23 cellular contexts compared by ENCODE assay signal in genomic region chr11:16180868-16181267, GRCh38.
"Had no signal": no experiment of that assay in that cellular context is flagged by ENCODE, and none has a peak within 500 bp of the region (broad histone marks: within the 10 kb centered on the region; RNA-seq: fewer than 3 reads in every experiment).

No MANE protein-coding gene starts in this region.

- DNase-seq: colonic mucosa; effector CD8-positive, alpha-beta T cell; foreskin keratinocyte; heart left ventricle; hippocampal formation; left ventricle myocardium superior; lower lobe of right lung; natural killer cell; pancreas; retina; right lobe of liver; small intestine; stimulated activated CD4-positive, alpha-beta T cell treated with anti-CD3 and anti-CD28 coated beads, Interleukin-15, amount 100 ng/mL, for 24 hours; stimulated activated CD4-positive, alpha-beta T cell treated with anti-CD3 and anti-CD28 coated beads, Interleukin-2, amount 100 ng/mL, for 48 hours; stimulated activated naive B cell treated with anti-CD40 and anti-IgM and Interleukin-4, amounts not matched to agents 10 μg/mL and 1 μg/mL and 100 μg/mL, for 72 hours; upper lobe of left lung had no signal

- H3K36me3 ChIP-seq: colonic mucosa, esophagus muscularis mucosa, gastroesophageal sphincter, lower lobe of right lung, neutrophil, pancreas, right lobe of liver, thoracic aorta, tibial nerve, upper lobe of left lung had no signal

- H3K27ac Mint-ChIP-seq: dendritic cell treated with granulocyte-macrophage colony-stimulating factor and Interleukin-4, amounts not matched to agents 40 ng/mL and 50 ng/mL, for 4 days; natural killer cell; stimulated activated naive B cell treated with anti-CD40 and anti-IgM and Interleukin-4, amounts not matched to agents 10 μg/mL and 1 μg/mL and 100 μg/mL, for 72 hours; stimulated activated naive CD8-positive, alpha-beta T cell treated with anti-CD3 and anti-CD28 coated beads, Interleukin-15, Interleukin-2, amounts not matched to agents 100 ng/mL and 50 ng/mL, for 24 hours had no signal

- H3K4me1 ChIP-seq: colonic mucosa, esophagus muscularis mucosa, gastroesophageal sphincter, lower lobe of right lung, pancreas, tibial nerve, upper lobe of left lung had no signal

- ATAC-seq: foreskin keratinocyte; gastroesophageal sphincter; heart left ventricle; left ventricle myocardium superior; lower lobe of right lung; natural killer cell; pancreas; right lobe of liver; stimulated activated naive B cell treated with anti-CD40 and anti-IgM and Interleukin-4, amounts not matched to agents 10 μg/mL and 1 μg/mL and 100 μg/mL, for 72 hours had no signal

- H3K27ac ChIP-seq: colonic mucosa, esophagus muscularis mucosa, foreskin keratinocyte, gastroesophageal sphincter, heart left ventricle, lower lobe of right lung, neutrophil, pancreas, right lobe of liver, thoracic aorta, tibial nerve, upper lobe of left lung had no signal

- H3K9me3 ChIP-seq: colonic mucosa, esophagus muscularis mucosa, gastroesophageal sphincter, heart left ventricle, lower lobe of right lung, neutrophil, pancreas, right lobe of liver, thoracic aorta, tibial nerve, upper lobe of left lung had no signal

- H3K36me3 Mint-ChIP-seq: natural killer cell; stimulated activated naive B cell treated with anti-CD40 and anti-IgM and Interleukin-4, amounts not matched to agents 10 μg/mL and 1 μg/mL and 100 μg/mL, for 72 hours had no signal

- H3K4me3 Mint-ChIP-seq: dendritic cell treated with granulocyte-macrophage colony-stimulating factor and Interleukin-4, amounts not matched to agents 40 ng/mL and 50 ng/mL, for 4 days; natural killer cell; stimulated activated naive B cell treated with anti-CD40 and anti-IgM and Interleukin-4, amounts not matched to agents 10 μg/mL and 1 μg/mL and 100 μg/mL, for 72 hours; stimulated activated naive CD8-positive, alpha-beta T cell treated with anti-CD3 and anti-CD28 coated beads, Interleukin-15, Interleukin-2, amounts not matched to agents 100 ng/mL and 50 ng/mL, for 24 hours had no signal

- H3K27me3 Mint-ChIP-seq: dendritic cell treated with granulocyte-macrophage colony-stimulating factor and Interleukin-4, amounts not matched to agents 40 ng/mL and 50 ng/mL, for 4 days; stimulated activated naive B cell treated with anti-CD40 and anti-IgM and Interleukin-4, amounts not matched to agents 10 μg/mL and 1 μg/mL and 100 μg/mL, for 72 hours; stimulated activated naive CD8-positive, alpha-beta T cell treated with anti-CD3 and anti-CD28 coated beads, Interleukin-15, Interleukin-2, amounts not matched to agents 100 ng/mL and 50 ng/mL, for 24 hours had no signal

- H3K4me1 Mint-ChIP-seq: natural killer cell; stimulated activated naive B cell treated with anti-CD40 and anti-IgM and Interleukin-4, amounts not matched to agents 10 μg/mL and 1 μg/mL and 100 μg/mL, for 72 hours had no signal

- H3K4me3 ChIP-seq: colonic mucosa, esophagus muscularis mucosa, gastroesophageal sphincter, heart left ventricle, lower lobe of right lung, pancreas, right lobe of liver, thoracic aorta, tibial nerve, upper lobe of left lung had no signal

- H3K27me3 ChIP-seq: colonic mucosa, esophagus muscularis mucosa, foreskin keratinocyte, gastroesophageal sphincter, heart left ventricle, neutrophil, pancreas, right lobe of liver, tibial nerve, upper lobe of left lung had no signal

- H3K9me3 Mint-ChIP-seq: dendritic cell treated with granulocyte-macrophage colony-stimulating factor and Interleukin-4, amounts not matched to agents 40 ng/mL and 50 ng/mL, for 4 days; natural killer cell; stimulated activated naive B cell treated with anti-CD40 and anti-IgM and Interleukin-4, amounts not matched to agents 10 μg/mL and 1 μg/mL and 100 μg/mL, for 72 hours; stimulated activated naive CD8-positive, alpha-beta T cell treated with anti-CD3 and anti-CD28 coated beads, Interleukin-15, Interleukin-2, amounts not matched to agents 100 ng/mL and 50 ng/mL, for 24 hours had no signal
